In the genomic region with DNA sequence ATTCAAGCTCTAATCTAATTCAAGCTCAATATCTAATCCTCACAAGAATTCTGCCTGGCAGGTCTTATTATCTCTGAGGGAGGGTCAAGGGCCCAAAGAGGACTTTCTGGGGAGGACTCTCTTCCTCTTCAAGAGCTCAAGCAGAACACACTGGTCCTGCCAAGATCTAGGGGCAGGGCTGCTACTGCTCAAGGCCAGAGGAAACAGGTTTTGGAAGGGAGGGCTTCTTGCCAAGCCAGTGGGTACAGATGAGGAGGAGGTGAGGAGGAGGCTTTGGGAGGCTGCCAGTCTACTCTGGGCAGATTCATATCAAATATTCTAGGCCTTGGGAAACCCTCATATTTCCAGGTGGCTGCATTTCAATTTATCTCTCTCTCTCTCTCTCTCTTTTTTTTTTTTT, we compare ENCODE assay signal across 18 cellular contexts. TPM values are rescaled to one million over a fixed set of nuclear protein-coding genes. Genes with fewer than 3 reads are reported as not detected.
A peak's percentile ranks its signal among the peaks of the same experiment; 100 is the strongest.
DNase-seq lines count a peak whose midpoint lies in the region; ATAC-seq, FAIRE-seq and TF ChIP-seq lines count a peak whose summit lies in the region.
"Had no signal": no experiment of that assay in that cellular context is flagged by ENCODE, and none has a peak within 500 bp of the region (broad histone marks: within the 10 kb centered on the region; RNA-seq: fewer than 3 reads in every experiment).

No MANE protein-coding gene starts in this region.

- BruUV-seq in K562 (replicated peaks; lab: Mats Ljungman, UMichigan), result no TSS peak

- intact Hi-C loops in K562 (cut with micrococcal nuclease), result no loop called here
- intact Hi-C loops in left lung (cut with DNase I), result no loop called here
- intact Hi-C loops in tibial artery (cut with DNase I; ENCODE audit: low total_unique reads), result no loop called here

- H4K20me1 ChIP-seq in K562 (replicated peaks; ENCODE audit: control insufficient read depth, insufficient read depth, low read length) (peaks cover 5% of the 10 kb centered on the region), SK-N-SH (ENCODE audit: insufficient read depth) (no peaks in the 10 kb centered on the region)

- TF ChIP-seq EP300 in K562 (IDR thresholded peaks at IDR 0.05; ENCODE audit: low read length), result no peak
- TF ChIP-seq EP300 in SK-N-SH (IDR thresholded peaks at IDR 0.05; ENCODE audit: borderline replicate concordance in 1 of 2, low read depth in 1 of 2, low read length in 1 of 2), result no peak

- H3K36me3 ChIP-seq in K562 (ENCODE audit: control insufficient read depth, insufficient read depth, low read length), result no peaks in the 10 kb centered on the region
- no peaks in the 10 kb centered on the region for H3K36me3 ChIP-seq in left lung
- H3K36me3 ChIP-seq in tibial artery, result no peaks in the 10 kb centered on the region
- H3K36me3 ChIP-seq in SK-N-SH (replicated peaks in 1 of 2; ENCODE audit: control insufficient read depth in 1 of 2, insufficient read depth in 2 of 2, low read length in 1 of 2), result no peaks in the 10 kb centered on the region

- H3K79me2 ChIP-seq in K562 (ENCODE audit: control insufficient read depth, insufficient read depth, low read length) (no peaks in the 10 kb centered on the region), SK-N-SH (ENCODE audit: insufficient read depth) (no peaks in the 10 kb centered on the region)

- no peak overlapping the region for H3K9ac ChIP-seq in K562 (ENCODE audit: insufficient read depth in 1 of 2, low read depth in 2 of 2, low read length in 2 of 2)
- no peak overlapping the region for H3K9ac ChIP-seq in SK-N-SH

- peak; percentile 1 for DNase-seq in NCI-H1092 treated with DMSO at 0.1 percent for 48 hours (lab: John Stamatoyannopoulos, UW)
- no peak for DNase-seq in NCI-H1092 (lab: John Stamatoyannopoulos, UW)
- no peak for DNase-seq in K562 (ENCODE audit: extremely low read depth in 1 of 4, low spot score in 3 of 4)
- DNase-seq in left lung, result peak in 1 of 2 donors; percentile 77
- peak; percentile 68 to 86 for DNase-seq in tibial artery
- DNase-seq in foreskin melanocyte, result no peak
- no peak for DNase-seq in SK-N-SH
- DNase-seq in NK-92 treated with Interleukin-12 subunit alpha and Interleukin-12 subunit beta, amount 100 ng/mL, for 24 hours (lab: John Stamatoyannopoulos, UW), result no peak
- DNase-seq: activated CD4-positive, alpha-beta T cell treated with anti-CD3 and anti-CD28 coated beads for 48 hours; activated naive CD8-positive, alpha-beta T cell treated with anti-CD3 and anti-CD28 coated beads, Interleukin-2, amount 10 ng/mL, durations not matched to agents 7 days and 5 days; activated T-cell treated with anti-CD3 and anti-CD28 coated beads, Interleukin-2, amount 50 U/mL, for 4 hours; CD4-positive, CD25-positive, alpha-beta regulatory T cell; naive thymus-derived CD4-positive, alpha-beta T cell; NCI-H1105; stimulated activated CD4-positive, alpha-beta T cell treated with anti-CD3 and anti-CD28 coated beads, Interleukin-1b, Interleukin-23, amount 100 ng/mL, for 48 hours; T-helper 2 cell had no signal

- no peak overlapping the region for H3K27ac ChIP-seq in K562 (ENCODE audit: extremely low read depth, low read depth, low read length)
- H3K27ac ChIP-seq in left lung, result no peak overlapping the region
- peak overlapping the region; percentile 57 to 95 for H3K27ac ChIP-seq in tibial artery
- H3K27ac ChIP-seq in SK-N-SH (ENCODE audit: low read depth in 2 of 2, low read length in 1 of 2), result no peak overlapping the region
- H3K27ac ChIP-seq: 22Rv1 had no signal

- in situ Hi-C loops in K562 (cut with MboI), result no loop called here

- no peaks in the 10 kb centered on the region for H3K9me1 ChIP-seq in K562 (ENCODE audit: control insufficient read depth, insufficient read depth, low read length)

- H2AFZ ChIP-seq in K562 (ENCODE audit: low read depth, low read length), result no peak overlapping the region
- no peak overlapping the region for H2AFZ ChIP-seq in SK-N-SH (ENCODE audit: low read depth)

- TF ChIP-seq POLR2A in K562 (conservative IDR thresholded peaks at IDR 0.05), result no peak

- H3K4me1 ChIP-seq in K562 (replicated peaks in 1 of 2; ENCODE audit: control insufficient read depth in 2 of 2, insufficient read depth in 2 of 2, low read length in 2 of 2) (peaks cover 0 to 5% of the 10 kb centered on the region in 2 experiments; a peak in 1 of 5 replicates), left lung (peaks cover 5 to 16% of the 10 kb centered on the region in 2 donors), tibial artery (peaks cover 5 to 58% (median 39%) of the 10 kb centered on the region in 4 donors), SK-N-SH (ENCODE audit: control insufficient read depth in 1 of 2, insufficient read depth in 2 of 2, low read depth in 1 of 2, low read length in 1 of 2) (no peaks in the 10 kb centered on the region)

- no peaks in the 10 kb centered on the region for H3F3A ChIP-seq in SK-N-SH (replicated peaks; ENCODE audit: insufficient read depth)

- H3K4me3 ChIP-seq in K562 (no peak overlapping the region), left lung (no peak overlapping the region), tibial artery (no peak overlapping the region), SK-N-SH (ENCODE audit: low read depth in 2 of 2, low read length in 1 of 2) (no peak overlapping the region)

- TF ChIP-seq RAD21 in K562 (CRISPR knock-in tag; conservative IDR thresholded peaks at IDR 0.05 in 1 of 2, IDR thresholded peaks at IDR 0.05 in 1 of 2), result no peak
- no peak for TF ChIP-seq RAD21 in SK-N-SH (IDR thresholded peaks at IDR 0.05; ENCODE audit: low read length)

- H3K9me2 ChIP-seq in SK-N-SH, result no peaks in the 10 kb centered on the region

- peaks cover 25 to 39% of the 10 kb centered on the region in 2 experiments for H3K27me3 ChIP-seq in K562 (ENCODE audit: control insufficient read depth in 2 of 2, insufficient read depth in 2 of 2, low read length in 2 of 2)
- no peaks in the 10 kb centered on the region for H3K27me3 ChIP-seq in left lung
- no peaks in the 10 kb centered on the region for H3K27me3 ChIP-seq in tibial artery
- no peaks in the 10 kb centered on the region for H3K27me3 ChIP-seq in SK-N-SH (ENCODE audit: insufficient read depth)

- CTCF ChIA-PET in K562 (lab: Yijun Ruan, JAX; ENCODE audit: low intra/inter-chr PET ratio), result no interaction called here
- CTCF ChIA-PET in SK-N-SH (lab: Yijun Ruan, JAX), result interaction anchor here (0.6 kb wide), 1 partner anchor 39 kb away, joined by 4 read pairs; no protein-coding TSS in a partner anchor

- H3K4me2 ChIP-seq in K562 (ENCODE audit: insufficient read depth, low read length) (no peak overlapping the region), SK-N-SH (no peak overlapping the region)

- TF ChIP-seq CTCF in K562 (IDR thresholded peaks at IDR 0.05 in 2 of 3, conservative IDR thresholded peaks at IDR 0.05 in 1 of 3; ENCODE audit: insufficient read depth in 2 of 3, low read depth in 1 of 3, low read length in 3 of 3), result no peak
- no peak for TF ChIP-seq CTCF in left lung (IDR thresholded peaks at IDR 0.05)
- TF ChIP-seq CTCF in tibial artery (IDR thresholded peaks at IDR 0.05), result no peak
- TF ChIP-seq CTCF in SK-N-SH (IDR thresholded peaks at IDR 0.05), result no peak

- FAIRE-seq in K562 (lab: Jason Lieb, UNC), result no peak

- no peak for ATAC-seq in K562
- ATAC-seq in left lung, result peak; percentile 77
- ATAC-seq: activated T-cell treated with anti-CD3 and anti-CD28 coated beads, Interleukin-2, amount 50 U/mL, for 4 hours; naive thymus-derived CD4-positive, alpha-beta T cell had no signal

- POLR2A ChIA-PET in K562 (lab: Yijun Ruan, JAX), result interaction anchor here (1.0 kb wide), 1 partner anchor 29 kb away, joined by 4 read pairs; no protein-coding TSS in a partner anchor
- POLR2A ChIA-PET in SK-N-SH (lab: Yijun Ruan, JAX), result interaction anchor here (0.6 kb wide), 1 partner anchor 1284 kb away, joined by 3 read pairs; no protein-coding TSS in a partner anchor

- no peaks in the 10 kb centered on the region for H3K9me3 ChIP-seq in K562 (replicated peaks; ENCODE audit: control insufficient read depth, insufficient read depth, low read depth, low read length)
- H3K9me3 ChIP-seq in left lung, result no peaks in the 10 kb centered on the region
- H3K9me3 ChIP-seq in tibial artery, result no peaks in the 10 kb centered on the region
- H3K9me3 ChIP-seq in SK-N-SH, result no peaks in the 10 kb centered on the region

TF ChIP-seq in K562, 482 proteins besides CTCF, POLR2A, EP300 and RAD21:
- TF ChIP-seq RBFOX2 (IDR thresholded peaks at IDR 0.05; ENCODE audit: low read depth, low read length) (no peak), SLC30A9 (CRISPR knock-in tag; IDR thresholded peaks at IDR 0.05) (no peak), ZNF263 (CRISPR knock-in tag; IDR thresholded peaks at IDR 0.05; ENCODE audit: borderline replicate concordance) (0 out of 2 replicates have a peak, but pooled peaks have one; percentile 16)

TF ChIP-seq in SK-N-SH, 30 proteins besides CTCF, POLR2A, EP300 and RAD21 (continues in another document):
- no peak for TF ChIP-seq MEF2A (IDR thresholded peaks at IDR 0.05; ENCODE audit: borderline replicate concordance, low read depth)
- TF ChIP-seq FOXM1 (IDR thresholded peaks at IDR 0.05; ENCODE audit: low read depth), result no peak
- TF ChIP-seq SMC3 (IDR thresholded peaks at IDR 0.05; ENCODE audit: low read depth, low read length), result no peak
- TF ChIP-seq CHD2 (IDR thresholded peaks at IDR 0.05; ENCODE audit: low read length, partially characterized antibody), result no peak
- TF ChIP-seq EZH2phosphoT487 (IDR thresholded peaks at IDR 0.05; ENCODE audit: borderline replicate concordance, low read depth), result no peak

RNA-seq across cellular contexts. Expression of gene IL34, which starts 51.8 kb away (rescaled TPM):
- total RNA-seq in K562 (2011; cell fraction: chromatin; rRNA removed; ENCODE audit: low replicate concordance), result 0.44 TPM in 1 of 2 replicates, not detected in the other
- not detected in 2 replicates for total RNA-seq in K562 (2011; cell fraction: nucleolus; rRNA removed)
- total RNA-seq in K562 (2011; cell fraction: nucleoplasm; rRNA removed), result not detected in 2 replicates
- total RNA-seq in K562 (2014; rRNA removed) (0.20 TPM in 1 of 2 replicates, not detected in the other), K562 (2014; rRNA removed; fragmentation: Illumina TruSeq; extraction: Trizol) (not detected in 2 replicates), K562 (2015; rRNA removed; fragmentation: Illumina TruSeq; extraction: Trizol) (0.18 TPM in 1 of 2 replicates, not detected in the other), K562 (2021) (0.25 TPM in 1 of 2 replicates, not detected in the other), left lung (1 to 10 TPM; 2.1 to 4.1 TPM)
- polyA plus RNA-seq in K562 (2011; rRNA removed) (0.10 TPM in 1 of 2 replicates, not detected in the other), K562 (2014; fragmentation: Illumina TruSeq; extraction: Trizol) (0.58 TPM in 1 of 2 replicates, not detected in the other), K562 (2014; fragmentation: Nextera tagmentation; extraction: Ambion mirVana) (not detected), K562 (2014; rRNA removed) (0.07 and 0.18 TPM in 2 replicates), SK-N-SH (2012; rRNA removed) (0.18 and 0.19 TPM in 2 replicates)
- 0.16 and 0.49 TPM in 2 replicates for polyA plus RNA-seq in K562 (2011; cell fraction: cytosol; rRNA removed)
- 0.20 and 0.32 TPM in 2 replicates for polyA plus RNA-seq in K562 (2011; cell fraction: nucleus; rRNA removed)
- polyA plus RNA-seq in K562 (2012), result 0.39 and 0.44 TPM in 2 replicates
- polyA minus RNA-seq in K562 (2011; rRNA and poly(A)+ RNA removed), result not detected in 2 replicates
- polyA minus RNA-seq in K562 (2011; cell fraction: cytosol; rRNA and poly(A)+ RNA removed), result not detected in 2 replicates
- not detected in 2 replicates for polyA minus RNA-seq in K562 (2011; cell fraction: nucleus; rRNA and poly(A)+ RNA removed)
- polyA plus RNA-seq in SK-N-SH (2012; cell fraction: cytosol; rRNA removed), result 0.17 and 0.26 TPM in 2 replicates
- 0.27 and 0.36 TPM in 2 replicates for polyA plus RNA-seq in SK-N-SH (2012; cell fraction: nucleus; rRNA removed)
- total RNA-seq: CD4-positive, CD25-positive, alpha-beta regulatory T cell; NCI-H460 had no signal
- polyA plus RNA-seq: CD4-positive, CD25-positive, alpha-beta regulatory T cell; naive thymus-derived CD4-positive, alpha-beta T cell had no signal

Comparison
In these comparisons a context has a peak if more than half of its experiments do, and no peak if none do; other contexts are left out.
1. DNase-seq: peak in NCI-H1092 treated with DMSO at 0.1 percent for 48 hours (single experiment) and tibial artery (2 of 2); none in NCI-H1092 (single experiment), K562 (0 of 4), foreskin melanocyte (single experiment), SK-N-SH (single experiment) and NK-92 treated with Interleukin-12 subunit alpha and Interleukin-12 subunit beta, amount 100 ng/mL, for 24 hours (single experiment).
2. H3K27ac ChIP-seq: peak in tibial artery (2 of 2); none in K562 (single experiment), left lung (0 of 2) and SK-N-SH (0 of 2).